Comparison of ENCODE assay signal across 12 cellular contexts in the genomic region with DNA sequence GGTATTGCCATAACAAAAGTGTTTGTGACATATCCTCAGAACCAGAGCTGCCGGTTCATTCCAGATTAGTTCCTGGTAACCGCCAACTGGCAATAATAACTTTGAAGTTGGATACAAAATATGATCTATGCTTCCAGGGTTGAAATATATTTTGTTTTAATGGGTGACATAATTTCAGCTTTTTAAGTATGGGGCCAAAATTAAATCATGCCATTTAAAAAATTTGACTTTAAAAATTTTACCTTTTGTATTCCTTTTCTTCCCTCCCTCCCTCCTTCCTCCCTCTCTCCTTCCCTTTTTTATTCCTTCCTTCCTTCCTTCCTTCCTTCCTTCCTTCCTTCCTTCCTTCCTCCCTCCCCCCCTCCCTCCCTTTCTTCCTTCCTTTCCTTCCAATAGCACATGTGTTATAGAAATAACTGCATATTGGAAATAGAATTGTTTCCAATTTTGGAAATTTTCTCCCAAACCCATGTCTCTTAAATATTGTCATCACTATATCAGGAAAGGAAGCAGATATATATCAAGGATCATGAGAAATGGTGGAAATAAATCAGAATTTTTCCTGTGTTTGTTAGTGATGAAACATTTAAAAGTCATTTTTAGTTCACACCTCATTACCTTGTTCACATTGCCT. TPM values are rescaled to one million over a fixed set of nuclear protein-coding genes. Genes with fewer than 3 reads are reported as not detected.
"Had no signal": no experiment of that assay in that cellular context is flagged by ENCODE, and none has a peak within 500 bp of the region (broad histone marks: within the 10 kb centered on the region; RNA-seq: fewer than 3 reads in every experiment).

No MANE protein-coding gene starts in this region.

- H3K9me3 ChIP-seq: HAP-1 had no signal

- ATAC-seq: GM23338, HCT116 had no signal

- H3K4me2 ChIP-seq: GM23338 had no signal

- H3K36me3 ChIP-seq: HAP-1 had no signal

- H3K27ac ChIP-seq: GM23248 had no signal

- H2AFZ ChIP-seq: GM23248, GM23338 had no signal

- DNase-seq: GM23248, GOT3, H7, H9, HCEC 1CT, HFFc6 had no signal

- H3K9ac ChIP-seq: GM23248 had no signal

- FAIRE-seq: H1, H54 had no signal

- H3K4me3 ChIP-seq: GM23248, GM23338, HAP-1 had no signal

- H3K4me1 ChIP-seq: HAP-1 had no signal

RNA-seq across cellular contexts. Expression of a gene that starts 59.2 kb away (rescaled TPM):
- total RNA-seq: GM23248, GM23338, H1, H4, HFFc6 had no signal
- polyA plus RNA-seq: GM23248 had no signal
